ENCODE assay signal across 44 cellular contexts in genomic region chr20:37263686-37264085, GRCh38. TPM values are rescaled to one million over a fixed set of nuclear protein-coding genes. Genes with fewer than 3 reads are reported as not detected.
"Had no signal": no experiment of that assay in that cellular context is flagged by ENCODE, and none has a peak within 500 bp of the region (broad histone marks: within the 10 kb centered on the region; RNA-seq: fewer than 3 reads in every experiment).

No MANE protein-coding gene starts in this region.

- H3K27me3 Mint-ChIP-seq: activated naive CD4-positive, alpha-beta T cell treated with anti-CD3 and anti-CD28 coated beads, Interleukin-2, amount 50 U/mL, for 24 hours; brain had no signal

- H3K4me3 Mint-ChIP-seq: activated naive CD4-positive, alpha-beta T cell treated with anti-CD3 and anti-CD28 coated beads for 36 hours; activated naive CD4-positive, alpha-beta T cell treated with anti-CD3 and anti-CD28 coated beads, Interleukin-2, amount 10 ng/mL, durations not matched to agents 7 days and 5 days; activated naive CD4-positive, alpha-beta T cell treated with anti-CD3 and anti-CD28 coated beads, Interleukin-2, amount 50 U/mL, for 24 hours; activated naive CD8-positive, alpha-beta T cell; activated naive CD8-positive, alpha-beta T cell treated with anti-CD3 and anti-CD28 coated beads for 36 hours; activated naive CD8-positive, alpha-beta T cell treated with anti-CD3 and anti-CD28 coated beads, Interleukin-2, amount 10 ng/mL, durations not matched to agents 7 days and 5 days; activated naive CD8-positive, alpha-beta T cell treated with anti-CD3 and anti-CD28 coated beads, Interleukin-2, amount 50 U/mL, for 24 hours; activated T-cell treated with anti-CD3 and anti-CD28 coated beads, Interleukin-2, amount 50 U/mL, for 24 hours; activated T-cell treated with anti-CD3 and anti-CD28 coated beads, Interleukin-2, amount 50 U/mL, for 4 hours; activated T-cell treated with anti-CD3 and anti-CD28 coated beads, Interleukin-2, amount 50 U/mL, for 72 hours; activated T-helper 1 cell treated with anti-CD3 and anti-CD28 coated beads, Interleukin-12 subunit alpha, Interleukin-12 subunit beta, Interleukin-2, Interleukin-4 antibody, amounts not matched to agents 30 ng/mL and 10 ng/mL and 1 ng/mL, durations not matched to agents 14 hours and 24 hours and 36 hours; activated T-helper 17 cell treated with anti-CD3 and anti-CD28 coated beads, Interleukin-2, amount 50 U/mL, for 72 hours; brain; central memory CD8-positive, alpha-beta T cell had no signal

- ATAC-seq: activated naive CD4-positive, alpha-beta T cell treated with anti-CD3 and anti-CD28 coated beads, Interleukin-2, amount 50 U/mL, for 72 hours; activated naive CD8-positive, alpha-beta T cell treated with anti-CD3 and anti-CD28 coated beads, Interleukin-2, amount 50 U/mL, for 24 hours; activated T-cell treated with anti-CD3 and anti-CD28 coated beads, Interleukin-2, amount 50 U/mL, for 4 hours; activated T-cell treated with anti-CD3 and anti-CD28 coated beads, Interleukin-2, amount 50 U/mL, for 72 hours; activated T-helper 17 cell treated with anti-CD3 and anti-CD28 coated beads, Interleukin-2, amount 50 U/mL, for 72 hours; body of pancreas had no signal

- H3K4me1 Mint-ChIP-seq: activated naive CD4-positive, alpha-beta T cell treated with anti-CD3 and anti-CD28 coated beads, Interleukin-2, amount 10 ng/mL, durations not matched to agents 7 days and 5 days; activated naive CD4-positive, alpha-beta T cell treated with anti-CD3 and anti-CD28 coated beads, Interleukin-2, amount 50 U/mL, for 24 hours; activated naive CD8-positive, alpha-beta T cell treated with anti-CD3 and anti-CD28 coated beads for 36 hours; activated naive CD8-positive, alpha-beta T cell treated with anti-CD3 and anti-CD28 coated beads, Interleukin-2, amount 50 U/mL, for 24 hours; activated T-helper 17 cell treated with anti-CD3 and anti-CD28 coated beads, Interleukin-2, amount 50 U/mL, for 72 hours; central memory CD8-positive, alpha-beta T cell had no signal

- H3K9me3 Mint-ChIP-seq: activated naive CD4-positive, alpha-beta T cell treated with anti-CD3 and anti-CD28 coated beads for 36 hours; activated naive CD4-positive, alpha-beta T cell treated with anti-CD3 and anti-CD28 coated beads, Interleukin-2, amount 10 ng/mL, durations not matched to agents 7 days and 5 days; activated naive CD4-positive, alpha-beta T cell treated with anti-CD3 and anti-CD28 coated beads, Interleukin-2, amount 50 U/mL, for 24 hours; activated naive CD4-positive, alpha-beta T cell treated with anti-CD3 and anti-CD28 coated beads, Interleukin-2, amount 50 U/mL, for 72 hours; activated naive CD8-positive, alpha-beta T cell treated with anti-CD3 and anti-CD28 coated beads for 36 hours; activated naive CD8-positive, alpha-beta T cell treated with anti-CD3 and anti-CD28 coated beads, Interleukin-2, amount 10 ng/mL, durations not matched to agents 7 days and 5 days; activated naive CD8-positive, alpha-beta T cell treated with anti-CD3 and anti-CD28 coated beads, Interleukin-2, amount 50 U/mL, for 24 hours; activated T-cell treated with anti-CD3 and anti-CD28 coated beads, Interleukin-2, amount 50 U/mL, for 24 hours; activated T-cell treated with anti-CD3 and anti-CD28 coated beads, Interleukin-2, amount 50 U/mL, for 4 hours; activated T-cell treated with anti-CD3 and anti-CD28 coated beads, Interleukin-2, amount 50 U/mL, for 72 hours; activated T-helper 1 cell treated with anti-CD3 and anti-CD28 coated beads, Interleukin-12 subunit alpha, Interleukin-12 subunit beta, Interleukin-2, Interleukin-4 antibody, amounts not matched to agents 30 ng/mL and 10 ng/mL and 1 ng/mL, durations not matched to agents 14 hours and 24 hours and 36 hours; activated T-helper 17 cell treated with anti-CD3 and anti-CD28 coated beads, Interleukin-2, amount 50 U/mL, for 72 hours; activated T-helper 2 cell treated with anti-CD3 and anti-CD28 coated beads, Interferon-gamma antibody, Interleukin-2, Interleukin-4, amounts not matched to agents 10 μg/mL and 5 μg/mL and 100 μg/mL, durations not matched to agents 14 hours and 24 hours and 36 hours; central memory CD8-positive, alpha-beta T cell had no signal

- H3K4me3 ChIP-seq: adrenal gland, ascending aorta, body of pancreas, breast epithelium, cardiac muscle cell had no signal

- H3K27ac Mint-ChIP-seq: activated naive CD4-positive, alpha-beta T cell treated with anti-CD3 and anti-CD28 coated beads for 36 hours; activated naive CD4-positive, alpha-beta T cell treated with anti-CD3 and anti-CD28 coated beads, Interleukin-2, amount 10 ng/mL, durations not matched to agents 7 days and 5 days; activated naive CD4-positive, alpha-beta T cell treated with anti-CD3 and anti-CD28 coated beads, Interleukin-2, amount 50 U/mL, for 24 hours; activated naive CD4-positive, alpha-beta T cell treated with anti-CD3 and anti-CD28 coated beads, Interleukin-2, amount 50 U/mL, for 72 hours; activated naive CD8-positive, alpha-beta T cell; activated naive CD8-positive, alpha-beta T cell treated with anti-CD3 and anti-CD28 coated beads for 36 hours; activated naive CD8-positive, alpha-beta T cell treated with anti-CD3 and anti-CD28 coated beads, Interleukin-2, amount 10 ng/mL, durations not matched to agents 7 days and 5 days; activated naive CD8-positive, alpha-beta T cell treated with anti-CD3 and anti-CD28 coated beads, Interleukin-2, amount 50 U/mL, for 24 hours; activated T-cell treated with anti-CD3 and anti-CD28 coated beads, Interleukin-2, amount 50 U/mL, for 24 hours; activated T-cell treated with anti-CD3 and anti-CD28 coated beads, Interleukin-2, amount 50 U/mL, for 72 hours; activated T-helper 1 cell treated with anti-CD3 and anti-CD28 coated beads, Interleukin-12 subunit alpha, Interleukin-12 subunit beta, Interleukin-2, Interleukin-4 antibody, amounts not matched to agents 30 ng/mL and 10 ng/mL and 1 ng/mL, durations not matched to agents 14 hours and 24 hours and 36 hours; activated T-helper 17 cell treated with anti-CD3 and anti-CD28 coated beads, Interleukin-2, amount 50 U/mL, for 72 hours; activated T-helper 2 cell treated with anti-CD3 and anti-CD28 coated beads, Interferon-gamma antibody, Interleukin-2, Interleukin-4, amounts not matched to agents 10 μg/mL and 5 μg/mL and 100 μg/mL, durations not matched to agents 14 hours and 24 hours and 36 hours had no signal

- H3K9me3 ChIP-seq: adrenal gland, ascending aorta, body of pancreas, breast epithelium had no signal

- DNase-seq: activated effector memory CD4-positive, alpha-beta T cell treated with anti-CD3 and anti-CD28 coated beads, Interleukin-2, amount 50 U/mL, for 16 hours; activated effector memory CD4-positive, alpha-beta T cell treated with Interleukin-2 at 50 U/mL for 16 hours; activated gamma-delta T cell; activated gamma-delta T cell treated with Interleukin-2 at 50 U/mL for 16 hours; activated naive CD4-positive, alpha-beta T cell; activated naive CD4-positive, alpha-beta T cell treated with anti-CD3 and anti-CD28 coated beads for 36 hours; activated naive CD4-positive, alpha-beta T cell treated with anti-CD3 and anti-CD28 coated beads, Interleukin-2, amount 10 ng/mL, durations not matched to agents 7 days and 5 days; activated naive CD4-positive, alpha-beta T cell treated with anti-CD3 and anti-CD28 coated beads, Interleukin-2, amount 50 U/mL, for 16 hours; activated naive CD4-positive, alpha-beta T cell treated with Interleukin-2 at 50 U/mL for 16 hours; activated naive CD8-positive, alpha-beta T cell treated with anti-CD3 and anti-CD28 coated beads for 36 hours; activated naive CD8-positive, alpha-beta T cell treated with anti-CD3 and anti-CD28 coated beads, Interleukin-2, amount 10 ng/mL, durations not matched to agents 7 days and 5 days; activated naive CD8-positive, alpha-beta T cell treated with anti-CD3 and anti-CD28 coated beads, Interleukin-2, amount 50 U/mL, for 24 hours; activated T-cell treated with anti-CD3 and anti-CD28 coated beads for 4 hours; activated T-cell treated with anti-CD3 and anti-CD28 coated beads, Interleukin-2, amount 50 U/mL, for 1 hour; activated T-cell treated with anti-CD3 and anti-CD28 coated beads, Interleukin-2, amount 50 U/mL, for 24 hours; activated T-cell treated with anti-CD3 and anti-CD28 coated beads, Interleukin-2, amount 50 U/mL, for 4 hours; activated T-cell treated with anti-CD3 and anti-CD28 coated beads, Interleukin-2, amount 50 U/mL, for 48 hours; activated T-cell treated with anti-CD3 and anti-CD28 coated beads, Interleukin-2, amount 50 U/mL, for 72 hours; adrenal gland; amniotic stem cell; amygdala; anterior cingulate cortex; body of pancreas; brain microvascular endothelial cell; caudate nucleus; central memory CD4-positive, alpha-beta T cell; cerebellar nuclear complex had no signal

- H3K27me3 ChIP-seq: adrenal gland, ascending aorta, body of pancreas, breast epithelium, cardiac muscle cell had no signal

- H3K36me3 Mint-ChIP-seq: activated naive CD4-positive, alpha-beta T cell treated with anti-CD3 and anti-CD28 coated beads, Interleukin-2, amount 10 ng/mL, durations not matched to agents 7 days and 5 days; activated naive CD4-positive, alpha-beta T cell treated with anti-CD3 and anti-CD28 coated beads, Interleukin-2, amount 50 U/mL, for 24 hours; activated naive CD4-positive, alpha-beta T cell treated with anti-CD3 and anti-CD28 coated beads, Interleukin-2, amount 50 U/mL, for 72 hours; activated naive CD8-positive, alpha-beta T cell; activated naive CD8-positive, alpha-beta T cell treated with anti-CD3 and anti-CD28 coated beads for 36 hours; activated naive CD8-positive, alpha-beta T cell treated with anti-CD3 and anti-CD28 coated beads, Interleukin-2, amount 10 ng/mL, durations not matched to agents 7 days and 5 days; brain had no signal

- H3K36me3 ChIP-seq: adrenal gland, ascending aorta, brain microvascular endothelial cell, breast epithelium, cardiac muscle cell had no signal

- H3K27ac ChIP-seq: adrenal gland, ascending aorta, body of pancreas, brain microvascular endothelial cell, breast epithelium, cardiac muscle cell had no signal

- H3K4me1 ChIP-seq: adrenal gland, ascending aorta, body of pancreas, breast epithelium had no signal

RNA-seq across cellular contexts. Expression of gene GHRH, which starts 2.1 kb away (rescaled TPM):
- total RNA-seq: activated naive CD4-positive, alpha-beta T cell treated with anti-CD3 and anti-CD28 coated beads for 36 hours; activated naive CD4-positive, alpha-beta T cell treated with anti-CD3 and anti-CD28 coated beads, Interleukin-2, amount 50 U/mL, for 72 hours; activated naive CD8-positive, alpha-beta T cell treated with anti-CD3 and anti-CD28 coated beads for 36 hours; activated naive CD8-positive, alpha-beta T cell treated with anti-CD3 and anti-CD28 coated beads, Interleukin-2, amount 10 ng/mL, durations not matched to agents 7 days and 5 days; activated T-cell treated with anti-CD3 and anti-CD28 coated beads, Interleukin-2, amount 50 U/mL, for 4 hours; activated T-cell treated with anti-CD3 and anti-CD28 coated beads, Interleukin-2, amount 50 U/mL, for 72 hours; activated T-helper 1 cell treated with anti-CD3 and anti-CD28 coated beads, Interleukin-12 subunit alpha, Interleukin-12 subunit beta, Interleukin-2, Interleukin-4 antibody, amounts not matched to agents 30 ng/mL and 10 ng/mL and 1 ng/mL, durations not matched to agents 14 hours and 24 hours and 36 hours; activated T-helper 17 cell treated with anti-CD3 and anti-CD28 coated beads, Interleukin-2, amount 50 U/mL, for 72 hours; activated T-helper 2 cell treated with anti-CD3 and anti-CD28 coated beads, Interferon-gamma antibody, Interleukin-2, Interleukin-4, amounts not matched to agents 10 μg/mL and 5 μg/mL and 100 μg/mL, durations not matched to agents 14 hours and 24 hours and 36 hours; adrenal gland; aorta; ascending aorta; astrocyte; body of pancreas; breast epithelium; bronchial epithelial cell; cardiac septum; cerebellum had no signal
- polyA plus RNA-seq: adipose tissue, aorta had no signal
